Comparison of ENCODE assay signal across 28 cellular contexts in genomic region chr2:29601872-29602271, GRCh38.
"Had no signal": no experiment of that assay in that cellular context is flagged by ENCODE, and none has a peak within 500 bp of the region (broad histone marks: within the 10 kb centered on the region; RNA-seq: fewer than 3 reads in every experiment).

No MANE protein-coding gene starts in this region.

- FAIRE-seq: colon, TTC549 had no signal

- H3K4me1 ChIP-seq: Peyer's patch had no signal

- H3K36me3 ChIP-seq: ascending aorta, Peyer's patch had no signal

- H3K27ac ChIP-seq: ascending aorta, Peyer's patch, SK-N-MC had no signal

- H3K27me3 ChIP-seq: ascending aorta, Peyer's patch had no signal

- H3K9me3 ChIP-seq: ascending aorta, Peyer's patch had no signal

- H3K4me3 ChIP-seq: ascending aorta, Peyer's patch, SK-N-MC had no signal

- ATAC-seq: activated CD8-positive, alpha-beta memory T cell treated with anti-CD3 and anti-CD28 coated beads, Interleukin-2, amount 10 ng/mL, durations not matched to agents 7 days and 5 days; activated naive CD4-positive, alpha-beta T cell treated with anti-CD3 and anti-CD28 coated beads, Interleukin-2, amount 50 U/mL, for 72 hours; activated naive CD8-positive, alpha-beta T cell treated with anti-CD3 and anti-CD28 coated beads, Interleukin-2, amount 50 U/mL, for 24 hours; T-cell had no signal

- DNase-seq: activated B cell treated with CpG ODN at 0.5 μM for 24 hours; activated CD4-positive, alpha-beta T cell treated with anti-CD3 and anti-CD28 coated beads for 1 hour; activated CD4-positive, alpha-beta T cell treated with anti-CD3 and anti-CD28 coated beads, Interleukin-2, amount 10 ng/mL, durations not matched to agents 24 days and 14 days; activated CD4-positive, alpha-beta T cell treated with anti-CD3 and anti-CD28 coated beads, Interleukin-2, amount 50 U/mL, for 48 hours; activated CD8-positive, alpha-beta memory T cell treated with anti-CD3 and anti-CD28 coated beads, Interleukin-2, amount 10 ng/mL, durations not matched to agents 7 days and 5 days; activated effector memory CD4-positive, alpha-beta T cell treated with Interleukin-2 at 50 U/mL for 16 hours; activated naive CD4-positive, alpha-beta T cell treated with Interleukin-2 at 50 U/mL for 16 hours; activated naive CD8-positive, alpha-beta T cell treated with anti-CD3 and anti-CD28 coated beads, Interleukin-2, amount 50 U/mL, for 24 hours; activated T-cell treated with anti-CD3 and anti-CD28 coated beads, Interleukin-2, amount 50 U/mL, for 24 hours; amniotic stem cell; cerebellar nuclear complex; NCI-H1048; NCI-H1930; NCI-H345; NCI-H510A; NCI-H526 treated with DMSO at 0.1 percent for 48 hours; NK-92 treated with Interleukin-12 subunit alpha and Interleukin-12 subunit beta, amount 100 ng/mL, for 24 hours; OCI-M1; Peyer's patch; SIG-M5; T-cell; T-helper 2 cell; T1000 had no signal
